Comparison of ENCODE assay signal across 29 cellular contexts in the genomic region with DNA sequence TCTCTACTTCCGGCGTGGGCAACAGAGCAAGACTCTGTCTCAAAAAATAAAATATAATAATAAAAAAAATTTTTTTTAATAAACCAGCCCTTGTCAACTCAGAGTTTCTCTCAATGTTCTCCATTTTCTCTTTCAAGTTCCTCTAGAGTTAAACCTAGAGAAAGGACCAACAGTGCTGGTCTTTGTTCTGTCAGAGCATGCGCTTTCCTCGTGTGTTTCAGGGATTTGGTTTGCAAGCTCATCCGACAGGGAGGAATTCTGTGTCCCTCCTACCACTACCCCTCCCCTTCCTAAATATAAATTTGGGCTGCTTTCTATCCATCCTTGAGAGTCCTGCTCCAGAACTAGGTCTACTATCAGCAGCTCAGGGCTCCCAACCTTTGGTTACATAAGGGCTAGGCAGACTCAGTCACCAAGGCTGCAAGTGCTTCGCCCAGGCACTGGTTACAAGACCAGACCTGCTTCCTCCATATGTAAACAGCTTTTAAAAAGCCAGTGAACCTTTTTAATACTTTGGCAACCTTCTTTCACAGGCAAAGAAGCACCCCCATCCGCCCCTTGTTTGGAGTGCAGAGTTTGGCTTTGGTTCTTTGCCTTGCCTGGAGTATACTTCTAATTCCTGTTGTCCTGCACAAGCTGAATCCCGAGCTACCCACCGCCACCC. TPM values are rescaled to one million over a fixed set of nuclear protein-coding genes. Genes with fewer than 3 reads are reported as not detected.
A peak's percentile ranks its signal among the peaks of the same experiment; 100 is the strongest.
DNase-seq lines count a peak whose midpoint lies in the region; ATAC-seq, FAIRE-seq and TF ChIP-seq lines count a peak whose summit lies in the region.
"Had no signal": no experiment of that assay in that cellular context is flagged by ENCODE, and none has a peak within 500 bp of the region (broad histone marks: within the 10 kb centered on the region; RNA-seq: fewer than 3 reads in every experiment).

No MANE protein-coding gene starts in this region.

- no peaks in the 10 kb centered on the region for H3K9me3 ChIP-seq in prostate gland
- H3K9me3 ChIP-seq: adrenal gland, heart right ventricle, stomach, upper lobe of right lung had no signal

- DNase-seq in DMS79 treated with DMSO at 0.1 percent for 48 hours (lab: John Stamatoyannopoulos, UW) (peak; percentile 86), activated B cell treated with CpG ODN at 0.5 μM for 24 hours (no peak), foreskin melanocyte (peak; percentile 67), prostate gland (ENCODE audit: low spot score) (peak; percentile 67), dedifferentiated amniotic fluid mesenchymal stem cell (ENCODE audit: extremely low spot score) (no peak), NCI-H1048 (lab: John Stamatoyannopoulos, UW) (no peak), GM12891 (ENCODE audit: insufficient read length, low spot score) (no peak)
- no peak for DNase-seq in activated T-helper 2 cell treated with anti-CD3 and anti-CD28 coated beads, Interferon-gamma antibody, Interleukin-2, Interleukin-4, amounts not matched to agents 10 μg/mL and 5 μg/mL and 100 μg/mL, durations not matched to agents 14 hours and 24 hours and 36 hours (ENCODE audit: low spot score)
- DNase-seq: activated CD4-positive, alpha-beta memory T cell treated with anti-CD3 and anti-CD28 coated beads, Interleukin-2, amount 10 ng/mL, durations not matched to agents 7 days and 5 days; adrenal gland; CD8-positive, alpha-beta T cell; dermis blood vessel endothelial cell; DMS153; GDM1; heart right ventricle; Kasumi-1; naive thymus-derived CD8-positive, alpha-beta T cell; NCI-H2029 treated with DMSO at 0.1 percent for 48 hours; NK-92 treated with Interleukin-12 subunit alpha and Interleukin-12 subunit beta, amount 100 ng/mL, for 24 hours; SHP77 treated with DMSO at 0.1 percent for 48 hours; stomach; upper lobe of right lung had no signal

- TF ChIP-seq POLR2A in prostate gland (IDR thresholded peaks at IDR 0.05) (no peak), GM12891 (IDR thresholded peaks at IDR 0.05; ENCODE audit: low read depth, low read length) (no peak)

- H3K4me3 Mint-ChIP-seq in activated B cell treated with CpG ODN at 0.5 μM for 24 hours, result no peak overlapping the region
- no peak overlapping the region for H3K4me3 Mint-ChIP-seq in activated T-helper 2 cell treated with anti-CD3 and anti-CD28 coated beads, Interferon-gamma antibody, Interleukin-2, Interleukin-4, amounts not matched to agents 10 μg/mL and 5 μg/mL and 100 μg/mL, durations not matched to agents 14 hours and 24 hours and 36 hours (ENCODE audit: low read depth)
- H3K4me3 Mint-ChIP-seq: activated CD4-positive, alpha-beta memory T cell treated with anti-CD3 and anti-CD28 coated beads, Interleukin-2, amount 10 ng/mL, durations not matched to agents 7 days and 5 days; CD8-positive, alpha-beta T cell; mesothelial cell of epicardium; naive thymus-derived CD8-positive, alpha-beta T cell had no signal

- CTCF ChIA-PET in activated B cell treated with CpG ODN at 0.5 μM for 24 hours (lab: Charles Lee), result no interaction called here

- H3K4me1 Mint-ChIP-seq in activated B cell treated with CpG ODN at 0.5 μM for 24 hours, result peaks cover 6% of the 10 kb centered on the region
- H3K4me1 Mint-ChIP-seq in activated T-helper 2 cell treated with anti-CD3 and anti-CD28 coated beads, Interferon-gamma antibody, Interleukin-2, Interleukin-4, amounts not matched to agents 10 μg/mL and 5 μg/mL and 100 μg/mL, durations not matched to agents 14 hours and 24 hours and 36 hours (ENCODE audit: low read depth), result peaks cover 3% of the 10 kb centered on the region
- H3K4me1 Mint-ChIP-seq: mesothelial cell of epicardium had no signal

- H3K36me3 ChIP-seq in prostate gland, result peaks cover 11 to 14% of the 10 kb centered on the region in 2 donors

- H3K4me1 ChIP-seq in prostate gland (replicated peaks), result no peaks in the 10 kb centered on the region
- H3K4me1 ChIP-seq: adrenal gland, parathyroid adenoma, stomach, upper lobe of right lung had no signal

- peak overlapping the region; percentile 12 for H3K27ac Mint-ChIP-seq in activated B cell treated with CpG ODN at 0.5 μM for 24 hours
- no peak overlapping the region for H3K27ac Mint-ChIP-seq in activated T-helper 2 cell treated with anti-CD3 and anti-CD28 coated beads, Interferon-gamma antibody, Interleukin-2, Interleukin-4, amounts not matched to agents 10 μg/mL and 5 μg/mL and 100 μg/mL, durations not matched to agents 14 hours and 24 hours and 36 hours
- H3K27ac Mint-ChIP-seq: activated CD4-positive, alpha-beta memory T cell treated with anti-CD3 and anti-CD28 coated beads, Interleukin-2, amount 10 ng/mL, durations not matched to agents 7 days and 5 days; mesothelial cell of epicardium had no signal

- H3K27me3 Mint-ChIP-seq in activated B cell treated with CpG ODN at 0.5 μM for 24 hours, result no peaks in the 10 kb centered on the region
- no peaks in the 10 kb centered on the region for H3K27me3 Mint-ChIP-seq in activated T-helper 2 cell treated with anti-CD3 and anti-CD28 coated beads, Interferon-gamma antibody, Interleukin-2, Interleukin-4, amounts not matched to agents 10 μg/mL and 5 μg/mL and 100 μg/mL, durations not matched to agents 14 hours and 24 hours and 36 hours (ENCODE audit: low read depth)
- H3K27me3 Mint-ChIP-seq: activated CD4-positive, alpha-beta memory T cell treated with anti-CD3 and anti-CD28 coated beads, Interleukin-2, amount 10 ng/mL, durations not matched to agents 7 days and 5 days; naive thymus-derived CD8-positive, alpha-beta T cell had no signal

- no peaks in the 10 kb centered on the region for H3K27me3 ChIP-seq in prostate gland (replicated peaks; ENCODE audit: insufficient read depth)
- H3K27me3 ChIP-seq: adrenal gland, heart right ventricle, stomach, upper lobe of right lung had no signal

- 54% methylated on average over 9 of the region's 9 CpGs for WGBS in prostate gland

- FAIRE-seq in GM12891 (lab: Jason Lieb, UNC), result no peak
- FAIRE-seq: endothelial cell of umbilical vein had no signal

- H3K9me3 Mint-ChIP-seq in activated B cell treated with CpG ODN at 0.5 μM for 24 hours, result no peaks in the 10 kb centered on the region
- H3K9me3 Mint-ChIP-seq in activated T-helper 2 cell treated with anti-CD3 and anti-CD28 coated beads, Interferon-gamma antibody, Interleukin-2, Interleukin-4, amounts not matched to agents 10 μg/mL and 5 μg/mL and 100 μg/mL, durations not matched to agents 14 hours and 24 hours and 36 hours, result no peaks in the 10 kb centered on the region
- H3K9me3 Mint-ChIP-seq: activated CD4-positive, alpha-beta memory T cell treated with anti-CD3 and anti-CD28 coated beads, Interleukin-2, amount 10 ng/mL, durations not matched to agents 7 days and 5 days; CD8-positive, alpha-beta T cell; mesothelial cell of epicardium; naive thymus-derived CD8-positive, alpha-beta T cell had no signal

- POLR2A ChIA-PET in activated B cell treated with CpG ODN at 0.5 μM for 24 hours (lab: Charles Lee), result interaction anchor here (1.0 to 1.5 kb wide), 2 partner anchors 41 to 42 kb away, joined by 3 to 4 read pairs; no protein-coding TSS in a partner anchor

- peak overlapping the region in 1 of 2 donors; percentile 13 for H3K27ac ChIP-seq in prostate gland
- H3K27ac ChIP-seq: adrenal gland, heart right ventricle, parathyroid adenoma, stomach, upper lobe of right lung had no signal

- no peak overlapping the region for H3K4me3 ChIP-seq in prostate gland
- H3K4me3 ChIP-seq: adrenal gland, heart right ventricle, stomach, upper lobe of right lung had no signal

- TF ChIP-seq CTCF in activated B cell treated with CpG ODN at 0.5 μM for 24 hours (IDR thresholded peaks at IDR 0.05) (no peak), prostate gland (IDR thresholded peaks at IDR 0.05) (no peak)

- peaks cover 86% of the 10 kb centered on the region for H3K36me3 Mint-ChIP-seq in activated B cell treated with CpG ODN at 0.5 μM for 24 hours (ENCODE audit: low read depth)
- peaks cover 79% of the 10 kb centered on the region for H3K36me3 Mint-ChIP-seq in activated T-helper 2 cell treated with anti-CD3 and anti-CD28 coated beads, Interferon-gamma antibody, Interleukin-2, Interleukin-4, amounts not matched to agents 10 μg/mL and 5 μg/mL and 100 μg/mL, durations not matched to agents 14 hours and 24 hours and 36 hours (ENCODE audit: low read depth)

- intact Hi-C loops in activated B cell treated with CpG ODN at 0.5 μM for 24 hours (cut with micrococcal nuclease) (no loop called here), prostate gland (cut with DNase I) (no loop called here)
- intact Hi-C loops in activated T-helper 2 cell treated with anti-CD3 and anti-CD28 coated beads, Interferon-gamma antibody, Interleukin-2, Interleukin-4, amounts not matched to agents 10 μg/mL and 5 μg/mL and 100 μg/mL, durations not matched to agents 14 hours and 24 hours and 36 hours (cut with micrococcal nuclease), result no loop called here

- no peak for ATAC-seq in activated B cell treated with CpG ODN at 0.5 μM for 24 hours (ENCODE audit: low read depth)
- ATAC-seq: activated CD4-positive, CD25-positive, alpha-beta regulatory T cell treated with anti-CD3 and anti-CD28 coated beads, Interleukin-2, amount 50 U/mL, for 24 hours; CD8-positive, alpha-beta T cell; HCT116; left lobe of liver; naive thymus-derived CD8-positive, alpha-beta T cell; sciatic nerve; upper lobe of right lung had no signal

TF ChIP-seq in GM12891, 5 proteins besides CTCF, POLR2A, EP300 and RAD21:
- TF ChIP-seq POU2F2 (IDR thresholded peaks at IDR 0.05; ENCODE audit: low read depth, low read length), result no peak

RNA-seq across cellular contexts. Expression of gene SETX, which starts 13.5 kb away (rescaled TPM):
- 91.3 and 109 TPM in 2 replicates for total RNA-seq in activated B cell treated with CpG ODN at 0.5 μM for 24 hours
- total RNA-seq in prostate gland, result 10 to 100 TPM; 51.8 to 69.0 TPM
- 18.2 TPM for polyA plus RNA-seq in GM12891 (2012; ENCODE audit: low read depth, missing spikeins)
- total RNA-seq in activated T-helper 2 cell treated with anti-CD3 and anti-CD28 coated beads, Interferon-gamma antibody, Interleukin-2, Interleukin-4, amounts not matched to agents 10 μg/mL and 5 μg/mL and 100 μg/mL, durations not matched to agents 14 hours and 24 hours and 36 hours, result 49.8 and 51.0 TPM in 2 replicates

Comparison
In these comparisons a context has a peak if more than half of its experiments do, and no peak if none do; other contexts are left out.
1. DNase-seq: peak in DMS79 treated with DMSO at 0.1 percent for 48 hours (single experiment), foreskin melanocyte (single experiment) and prostate gland (single experiment); none in activated B cell treated with CpG ODN at 0.5 μM for 24 hours (single experiment), dedifferentiated amniotic fluid mesenchymal stem cell (single experiment), NCI-H1048 (single experiment), GM12891 (single experiment) and activated T-helper 2 cell treated with anti-CD3 and anti-CD28 coated beads, Interferon-gamma antibody, Interleukin-2, Interleukin-4, amounts not matched to agents 10 μg/mL and 5 μg/mL and 100 μg/mL, durations not matched to agents 14 hours and 24 hours and 36 hours (single experiment).